Comparison of ENCODE assay signal across 23 cellular contexts in the genomic region with DNA sequence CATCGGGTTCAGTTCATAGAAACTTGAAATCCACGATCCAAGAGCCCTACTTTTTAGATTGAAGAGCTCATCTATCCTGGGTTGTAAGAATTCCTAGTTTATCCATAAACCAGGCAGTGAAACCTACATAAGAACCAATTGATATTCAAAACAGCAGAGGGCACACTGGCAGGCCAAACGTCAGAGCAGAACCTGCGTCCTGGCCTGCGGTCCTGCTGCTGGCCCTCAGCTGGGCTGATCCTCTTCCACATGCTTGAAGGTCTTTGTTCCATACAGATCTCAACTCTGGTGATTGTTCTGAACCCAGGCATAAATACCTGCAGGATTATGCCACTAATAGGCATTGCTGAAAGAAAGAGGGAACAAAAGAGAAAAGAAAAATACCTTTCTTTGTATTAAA. TPM values are rescaled to one million over a fixed set of nuclear protein-coding genes. Genes with fewer than 3 reads are reported as not detected.
DNase-seq lines count a peak whose midpoint lies in the region; ATAC-seq, FAIRE-seq and TF ChIP-seq lines count a peak whose summit lies in the region.
"Had no signal": no experiment of that assay in that cellular context is flagged by ENCODE, and none has a peak within 500 bp of the region (broad histone marks: within the 10 kb centered on the region; RNA-seq: fewer than 3 reads in every experiment).

No MANE protein-coding gene starts in this region.

- H2AFZ ChIP-seq in HepG2 (ENCODE audit: low read length) (no peak overlapping the region), K562 (ENCODE audit: low read depth, low read length) (no peak overlapping the region)

- no peaks in the 10 kb centered on the region for H3K4me1 ChIP-seq in HepG2 (ENCODE audit: insufficient read depth, low read length)
- H3K4me1 ChIP-seq in right lobe of liver, result no peaks in the 10 kb centered on the region
- no peaks in the 10 kb centered on the region; a peak in 1 of 5 replicates for H3K4me1 ChIP-seq in K562 (replicated peaks in 1 of 2; ENCODE audit: control insufficient read depth in 2 of 2, insufficient read depth in 2 of 2, low read length in 2 of 2)
- H3K4me1 ChIP-seq: A549 had no signal

- DNase-seq in Right ventricle myocardium superior (no peak), left cardiac atrium (no peak), HepG2 (ENCODE audit: low spot score) (no peak), right lobe of liver (no peak), K562 (ENCODE audit: extremely low read depth in 1 of 4, low spot score in 3 of 4) (no peak)
- DNase-seq: 8988T; C1 segment of cervical spinal cord; Calu3; CD4-positive, alpha-beta memory T cell; COR-L47; DMS53; DMS79 treated with DMSO at 0.1 percent for 48 hours; GF-D8; H7; HCEC 1CT had no signal

- TF ChIP-seq CTCF in HepG2 (CRISPR knock-in tag; IDR thresholded peaks at IDR 0.05) (no peak), right lobe of liver (IDR thresholded peaks at IDR 0.05) (no peak), K562 (IDR thresholded peaks at IDR 0.05 in 2 of 3, conservative IDR thresholded peaks at IDR 0.05 in 1 of 3; ENCODE audit: insufficient read depth in 2 of 3, low read depth in 1 of 3, low read length in 3 of 3) (0 out of 6 replicates have a peak, but pooled peaks of 1 of the 3 experiments have one; percentile 3)

- ATAC-seq in Right ventricle myocardium superior (ENCODE audit: poor library complexity), result peak; percentile 65
- ATAC-seq in left cardiac atrium, result no peak
- ATAC-seq in HepG2, result no peak; the same call in 2 of the 3 replicates
- no peak for ATAC-seq in right lobe of liver
- peak; percentile 33; the same call in 1 of the 3 replicates for ATAC-seq in K562
- no peak for ATAC-seq in GM21423 (IDR thresholded peaks at IDR 0.05; ENCODE audit: unreplicated experiment)

- TF ChIP-seq EP300 in HepG2 (IDR thresholded peaks at IDR 0.05; ENCODE audit: low read depth in 2 of 2, low read length in 2 of 2) (no peak), HepG2 (CRISPR knock-in tag; IDR thresholded peaks at IDR 0.05; ENCODE audit: borderline replicate concordance) (no peak), K562 (IDR thresholded peaks at IDR 0.05; ENCODE audit: low read length) (no peak)

- intact Hi-C loops in Right ventricle myocardium superior (cut with DNase I) (no loop called here), left cardiac atrium (cut with DNase I) (no loop called here), HepG2 (cut with micrococcal nuclease; ENCODE audit: unreplicated experiment) (no loop called here), right lobe of liver (cut with DNase I) (no loop called here), K562 (cut with micrococcal nuclease) (loop anchor here (2.0 to 5.0 kb wide), 2 partner anchors 204 to 350 kb away; no protein-coding TSS in a partner anchor)

- no peak overlapping the region for H3K9ac ChIP-seq in HepG2 (ENCODE audit: insufficient read depth, low read depth, low read length)
- H3K9ac ChIP-seq in K562 (ENCODE audit: insufficient read depth in 1 of 2, low read depth in 2 of 2, low read length in 2 of 2), result no peak overlapping the region

- BruUV-seq in HepG2 (replicated peaks; lab: Mats Ljungman, UMichigan) (no TSS peak), K562 (replicated peaks; lab: Mats Ljungman, UMichigan) (no TSS peak)

- H3K36me3 ChIP-seq in HepG2 (replicated peaks in 1 of 2; ENCODE audit: control insufficient read depth in 1 of 2, insufficient read depth in 2 of 2, low read length in 2 of 2) (no peaks in the 10 kb centered on the region), right lobe of liver (no peaks in the 10 kb centered on the region), K562 (ENCODE audit: control insufficient read depth, insufficient read depth, low read length) (no peaks in the 10 kb centered on the region)

- TF ChIP-seq POLR2A in HepG2 (IDR thresholded peaks at IDR 0.05; ENCODE audit: insufficient read depth in 1 of 2, low read depth in 2 of 2, low read length in 2 of 2) (no peak), right lobe of liver (IDR thresholded peaks at IDR 0.05) (no peak), K562 (conservative IDR thresholded peaks at IDR 0.05) (no peak)

- H3K4me2 ChIP-seq in HepG2 (ENCODE audit: low read depth, low read length) (no peak overlapping the region), K562 (ENCODE audit: insufficient read depth, low read length) (no peak overlapping the region)
- H3K4me2 ChIP-seq: A549 had no signal

- H3K79me2 ChIP-seq in HepG2 (ENCODE audit: insufficient read depth, low read length), result no peaks in the 10 kb centered on the region
- H3K79me2 ChIP-seq in K562 (ENCODE audit: control insufficient read depth, insufficient read depth, low read length), result no peaks in the 10 kb centered on the region

- CTCF ChIA-PET in HepG2 (lab: Yijun Ruan, JAX; ENCODE audit: low intra/inter-chr PET ratio, low total read pairs) (no interaction called here), K562 (lab: Yijun Ruan, JAX; ENCODE audit: low intra/inter-chr PET ratio) (interaction anchor here (1.0 kb wide), 1 partner anchor 348 kb away, joined by 3 read pairs; no protein-coding TSS in a partner anchor)

- POLR2A ChIA-PET in HepG2 (lab: Yijun Ruan, JAX), result no interaction called here
- POLR2A ChIA-PET in K562 (lab: Yijun Ruan, JAX), result no interaction called here

- FAIRE-seq in HepG2 (lab: Jason Lieb, UNC) (no peak), K562 (lab: Jason Lieb, UNC) (no peak)
- FAIRE-seq: A549, GM12891, GM18507, H1 had no signal

- H3K9me3 ChIP-seq in HepG2 (ENCODE audit: low read length), result no peaks in the 10 kb centered on the region
- H3K9me3 ChIP-seq in right lobe of liver, result no peaks in the 10 kb centered on the region
- no peaks in the 10 kb centered on the region for H3K9me3 ChIP-seq in K562 (replicated peaks; ENCODE audit: control insufficient read depth, insufficient read depth, low read depth, low read length)
- H3K9me3 ChIP-seq: A549 had no signal

- H3K27me3 ChIP-seq in HepG2 (ENCODE audit: control insufficient read depth in 1 of 2, insufficient read depth in 2 of 2, low read length in 2 of 2) (no peaks in the 10 kb centered on the region; a peak in 1 of 5 replicates), right lobe of liver (no peaks in the 10 kb centered on the region), K562 (ENCODE audit: control insufficient read depth in 2 of 2, insufficient read depth in 2 of 2, low read length in 2 of 2) (peaks cover 7 to 46% of the 10 kb centered on the region in 2 experiments; a peak in 4 of 5 replicates)

- in situ Hi-C loops in HepG2 (cut with HindIII; ENCODE audit: extremely low pct_ligation_motif_present, low pct_unique_long_range_greater_than_20kb), result no loop called here
- in situ Hi-C loops in K562 (cut with MboI), result no loop called here

- H4K20me1 ChIP-seq in HepG2 (ENCODE audit: insufficient read depth, low read length) (no peaks in the 10 kb centered on the region), K562 (replicated peaks; ENCODE audit: control insufficient read depth, insufficient read depth, low read length) (no peaks in the 10 kb centered on the region)

- no peaks in the 10 kb centered on the region for H3K9me1 ChIP-seq in K562 (ENCODE audit: control insufficient read depth, insufficient read depth, low read length)

- 36% methylated on average over 5 of the region's 5 CpGs for WGBS in HepG2 (ENCODE audit: low lambda C conversion rate)
- 51% methylated on average over 4 of the region's 5 CpGs for WGBS in right lobe of liver (ENCODE audit: insufficient coverage, low coverage, low lambda C conversion rate, missing lambda C conversion rate)
- 2% methylated on average over 5 of the region's 5 CpGs for WGBS in K562 (ENCODE audit: insufficient coverage, low coverage, missing lambda C conversion rate)

- TF ChIP-seq RAD21 in HepG2 (CRISPR knock-in tag; IDR thresholded peaks at IDR 0.05) (no peak), K562 (CRISPR knock-in tag; conservative IDR thresholded peaks at IDR 0.05 in 1 of 2, IDR thresholded peaks at IDR 0.05 in 1 of 2) (peak in 1 of 2 experiments; percentile 25; a peak in 1 of 4 replicates)

- no peak overlapping the region for H3K4me3 ChIP-seq in HepG2 (replicated peaks in 1 of 3; ENCODE audit: insufficient read depth in 1 of 3, low read depth in 2 of 3, low read length in 3 of 3)
- no peak overlapping the region for H3K4me3 ChIP-seq in right lobe of liver
- no peak overlapping the region for H3K4me3 ChIP-seq in K562
- H3K4me3 ChIP-seq: A549 had no signal

- H3K27ac ChIP-seq in HepG2 (ENCODE audit: extremely low read length, insufficient read depth, low read length), result no peak overlapping the region
- no peak overlapping the region for H3K27ac ChIP-seq in right lobe of liver
- no peak overlapping the region for H3K27ac ChIP-seq in K562 (ENCODE audit: extremely low read depth, low read depth, low read length)
- H3K27ac ChIP-seq: A549 had no signal

RNA-seq across cellular contexts. Expression of a gene that starts 47.0 kb away (rescaled TPM):
- total RNA-seq in Right ventricle myocardium superior (not detected), left cardiac atrium (not detected), HepG2 (2016; rRNA removed; fragmentation: Illumina TruSeq; extraction: Trizol) (not detected in 2 replicates), right lobe of liver (not detected), K562 (2014; rRNA removed) (not detected in 2 replicates), K562 (2014; rRNA removed; fragmentation: Illumina TruSeq; extraction: Trizol) (not detected in 2 replicates), K562 (2015; rRNA removed; fragmentation: Illumina TruSeq; extraction: Trizol) (not detected in 2 replicates), K562 (2021) (not detected in 2 replicates)
- total RNA-seq in HepG2 (2016; cell fraction: cytosol; rRNA removed; fragmentation: Illumina TruSeq; extraction: Trizol; ENCODE audit: low read depth), result not detected in 2 replicates
- total RNA-seq in HepG2 (2016; cell fraction: insoluble cytoplasmic fraction; rRNA removed; fragmentation: Illumina TruSeq; extraction: Trizol), result not detected in 2 replicates
- total RNA-seq in HepG2 (2016; cell fraction: membrane; rRNA removed; fragmentation: Illumina TruSeq; extraction: Trizol), result not detected in 2 replicates
- total RNA-seq in HepG2 (2016; cell fraction: nucleus; rRNA removed; fragmentation: Illumina TruSeq; extraction: Trizol), result not detected in 2 replicates
- polyA plus RNA-seq in HepG2 (2011; rRNA removed) (not detected in 2 replicates), K562 (2011; rRNA removed) (not detected in 2 replicates), K562 (2014; fragmentation: Illumina TruSeq; extraction: Trizol) (not detected in 2 replicates), K562 (2014; fragmentation: Nextera tagmentation; extraction: Ambion mirVana) (not detected), K562 (2014; rRNA removed) (not detected in 2 replicates)
- polyA plus RNA-seq in HepG2 (2011; cell fraction: cytosol; rRNA removed), result not detected in 2 replicates
- not detected in 2 replicates for polyA plus RNA-seq in HepG2 (2011; cell fraction: nucleus; rRNA removed)
- polyA plus RNA-seq in HepG2 (2012), result not detected in 2 replicates
- polyA plus RNA-seq in HepG2 (2016; cell fraction: cytosol; fragmentation: Illumina TruSeq; extraction: Trizol; ENCODE audit: low read depth), result not detected in 2 replicates
- polyA plus RNA-seq in HepG2 (2016; cell fraction: insoluble cytoplasmic fraction; fragmentation: Illumina TruSeq; extraction: Trizol; ENCODE audit: low read depth), result not detected in 2 replicates
- polyA plus RNA-seq in HepG2 (2016; cell fraction: membrane; fragmentation: Illumina TruSeq; extraction: Trizol; ENCODE audit: low read depth), result not detected in 2 replicates
- polyA plus RNA-seq in HepG2 (2016; cell fraction: nucleus; fragmentation: Illumina TruSeq; extraction: Trizol; ENCODE audit: insufficient read depth, low read depth), result not detected in 2 replicates
- not detected in 2 replicates for polyA minus RNA-seq in HepG2 (2011; rRNA and poly(A)+ RNA removed; ENCODE audit: low replicate concordance)
- polyA minus RNA-seq in HepG2 (2011; cell fraction: cytosol; rRNA and poly(A)+ RNA removed), result not detected in 2 replicates
- not detected in 2 replicates for polyA minus RNA-seq in HepG2 (2011; cell fraction: nucleus; rRNA and poly(A)+ RNA removed)
- total RNA-seq in K562 (2011; cell fraction: chromatin; rRNA removed; ENCODE audit: low replicate concordance), result not detected in 2 replicates
- not detected in 2 replicates for total RNA-seq in K562 (2011; cell fraction: nucleolus; rRNA removed)
- total RNA-seq in K562 (2011; cell fraction: nucleoplasm; rRNA removed), result not detected in 2 replicates
- not detected in 2 replicates for polyA plus RNA-seq in K562 (2011; cell fraction: cytosol; rRNA removed)
- not detected in 2 replicates for polyA plus RNA-seq in K562 (2011; cell fraction: nucleus; rRNA removed)
- polyA plus RNA-seq in K562 (2012), result not detected in 2 replicates
- not detected in 2 replicates for polyA minus RNA-seq in K562 (2011; rRNA and poly(A)+ RNA removed)
- polyA minus RNA-seq in K562 (2011; cell fraction: cytosol; rRNA and poly(A)+ RNA removed), result not detected in 2 replicates
- polyA minus RNA-seq in K562 (2011; cell fraction: nucleus; rRNA and poly(A)+ RNA removed), result not detected in 2 replicates
- total RNA-seq: Calu3; CD4-positive, alpha-beta memory T cell; Daoy; G401; H1; H7 had no signal
- polyA plus RNA-seq: A549; BJ; CD4-positive, alpha-beta memory T cell; H1 had no signal

Comparison
In these comparisons a context has a peak if more than half of its experiments do, and no peak if none do; other contexts are left out.
1. ATAC-seq: peak in Right ventricle myocardium superior (single experiment) and K562 (single experiment); none in left cardiac atrium (0 of 2), HepG2 (single experiment), right lobe of liver (0 of 4) and GM21423 (single experiment).